ENCODE assay signal across 13 cellular contexts in the genomic region with DNA sequence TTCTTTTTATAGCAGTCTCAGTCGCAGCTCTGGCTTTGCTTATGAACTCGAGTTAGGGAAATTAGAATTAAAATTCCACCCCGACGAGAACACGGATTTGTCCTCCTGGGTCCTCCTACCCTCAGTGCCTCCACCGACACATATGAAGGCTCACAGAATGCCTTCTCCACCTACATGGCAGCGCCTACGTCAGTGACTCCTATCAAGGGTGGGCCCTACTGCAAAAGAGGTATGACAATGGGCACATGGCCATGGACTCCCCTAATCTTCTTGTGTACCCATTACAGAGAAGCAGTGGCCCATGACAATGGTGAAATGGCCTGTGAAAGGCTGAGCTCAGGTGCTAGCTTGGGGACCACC.
DNase-seq lines count a peak whose midpoint lies in the region; ATAC-seq and TF ChIP-seq lines count a peak whose summit lies in the region.
"Had no signal": no experiment of that assay in that cellular context is flagged by ENCODE, and none has a peak within 500 bp of the region (broad histone marks: within the 10 kb centered on the region; RNA-seq: fewer than 3 reads in every experiment).

No MANE protein-coding gene starts in this region.

- H3K9me3 ChIP-seq in psoas muscle (no peaks in the 10 kb centered on the region), aorta (ENCODE audit: control insufficient read depth, low read length) (no peaks in the 10 kb centered on the region)

- intact Hi-C loops in natural killer cell (cut with micrococcal nuclease), result no loop called here
- intact Hi-C loops in psoas muscle (cut with DNase I), result no loop called here
- intact Hi-C loops in aorta (cut with DNase I), result no loop called here

- peak; percentile 18 for DNase-seq in natural killer cell treated with Interleukin-12 subunit alpha and Interleukin-12 subunit beta and Interleukin-15 and Interleukin-18, amount 100 ng/mL, for 72 hours (ENCODE audit: low spot score)
- DNase-seq in natural killer cell (no peak), coronary artery (ENCODE audit: low spot score) (no peak), psoas muscle (peak in 1 of 2 donors; percentile 26), aorta (peak in 1 of 2 donors; percentile 32), HCEC 1CT (no peak), NCI-H2227 (lab: John Stamatoyannopoulos, UW; ENCODE audit: unreplicated experiment) (no peak)
- DNase-seq: activated effector memory CD4-positive, alpha-beta T cell treated with Interleukin-2 at 50 U/mL for 16 hours; cerebellar nuclear complex; effector memory CD8-positive, alpha-beta T cell; NCI-H1048 had no signal

- H3K36me3 Mint-ChIP-seq in natural killer cell treated with Interleukin-12 subunit alpha and Interleukin-12 subunit beta and Interleukin-15 and Interleukin-18, amount 100 ng/mL, for 72 hours, result no peaks in the 10 kb centered on the region
- H3K36me3 Mint-ChIP-seq in natural killer cell, result no peaks in the 10 kb centered on the region
- H3K36me3 Mint-ChIP-seq: naive thymus-derived CD8-positive, alpha-beta T cell had no signal

- H3K36me3 ChIP-seq in psoas muscle (ENCODE audit: insufficient read depth in 1 of 2, low read depth in 1 of 2) (no peaks in the 10 kb centered on the region), aorta (ENCODE audit: control insufficient read depth in 1 of 2, insufficient read depth in 2 of 2, low read length in 1 of 2) (no peaks in the 10 kb centered on the region)

- TF ChIP-seq CTCF in natural killer cell (IDR thresholded peaks at IDR 0.05), result no peak
- no peak for TF ChIP-seq CTCF in coronary artery (IDR thresholded peaks at IDR 0.05)
- no peak for TF ChIP-seq CTCF in psoas muscle (IDR thresholded peaks at IDR 0.05)

- WGBS in psoas muscle, 3 donors, result 39 to 45% (median 42%) methylated on average over 8 of the region's 8 CpGs
- 27 to 30% methylated on average over 8 of the region's 8 CpGs for WGBS in aorta, 2 donors

- H3K4me3 Mint-ChIP-seq in natural killer cell treated with Interleukin-12 subunit alpha and Interleukin-12 subunit beta and Interleukin-15 and Interleukin-18, amount 100 ng/mL, for 72 hours, result no peak overlapping the region
- no peak overlapping the region for H3K4me3 Mint-ChIP-seq in natural killer cell
- H3K4me3 Mint-ChIP-seq: effector memory CD8-positive, alpha-beta T cell; naive thymus-derived CD8-positive, alpha-beta T cell had no signal

- H3K27ac ChIP-seq in coronary artery (peak overlapping the region; percentile 21 to 80), psoas muscle (peak overlapping the region; percentile 13), aorta (ENCODE audit: low read depth in 1 of 2, low read length in 2 of 2) (peak overlapping the region in 1 of 2 donors; percentile 1)

- no peak for ATAC-seq in natural killer cell treated with Interleukin-12 subunit alpha and Interleukin-12 subunit beta and Interleukin-15 and Interleukin-18, amount 100 ng/mL, for 72 hours
- ATAC-seq in natural killer cell (no peak), psoas muscle (no peak), aorta (ENCODE audit: low FRiP score) (peak; percentile 13), HG02970 (IDR thresholded peaks at IDR 0.05; ENCODE audit: low FRiP score, unreplicated experiment) (no peak)
- ATAC-seq: effector memory CD8-positive, alpha-beta T cell had no signal

- H3K27ac Mint-ChIP-seq in natural killer cell treated with Interleukin-12 subunit alpha and Interleukin-12 subunit beta and Interleukin-15 and Interleukin-18, amount 100 ng/mL, for 72 hours, result no peak overlapping the region
- H3K27ac Mint-ChIP-seq in natural killer cell, result no peak overlapping the region
- H3K27ac Mint-ChIP-seq: effector memory CD8-positive, alpha-beta T cell; naive thymus-derived CD8-positive, alpha-beta T cell had no signal

- H3K4me3 ChIP-seq in coronary artery, result peak overlapping the region; percentile 42
- H3K4me3 ChIP-seq in psoas muscle, result no peak overlapping the region
- H3K4me3 ChIP-seq in aorta (ENCODE audit: low read length in 2 of 2), result no peak overlapping the region

- H3K9me3 Mint-ChIP-seq in natural killer cell treated with Interleukin-12 subunit alpha and Interleukin-12 subunit beta and Interleukin-15 and Interleukin-18, amount 100 ng/mL, for 72 hours, result no peaks in the 10 kb centered on the region
- no peaks in the 10 kb centered on the region for H3K9me3 Mint-ChIP-seq in natural killer cell
- H3K9me3 Mint-ChIP-seq: effector memory CD8-positive, alpha-beta T cell; naive thymus-derived CD8-positive, alpha-beta T cell had no signal

- peaks cover 29 to 35% of the 10 kb centered on the region in 2 donors for H3K4me1 Mint-ChIP-seq in natural killer cell treated with Interleukin-12 subunit alpha and Interleukin-12 subunit beta and Interleukin-15 and Interleukin-18, amount 100 ng/mL, for 72 hours (ENCODE audit: low read depth in 2 of 2)
- peaks cover 31 to 38% of the 10 kb centered on the region in 2 donors for H3K4me1 Mint-ChIP-seq in natural killer cell

- H3K4me1 ChIP-seq in psoas muscle (peaks cover 10% of the 10 kb centered on the region), aorta (ENCODE audit: control insufficient read depth in 1 of 2, insufficient read depth in 2 of 2, low read length in 2 of 2) (no peaks in the 10 kb centered on the region)

- H3K27me3 Mint-ChIP-seq in natural killer cell treated with Interleukin-12 subunit alpha and Interleukin-12 subunit beta and Interleukin-15 and Interleukin-18, amount 100 ng/mL, for 72 hours, result peaks cover 36 to 45% of the 10 kb centered on the region in 2 donors
- peaks cover 37 to 51% of the 10 kb centered on the region in 2 donors for H3K27me3 Mint-ChIP-seq in natural killer cell (ENCODE audit: low read depth in 2 of 2)

- H3K27me3 ChIP-seq in psoas muscle (ENCODE audit: insufficient read depth in 3 of 3, low read length in 2 of 3) (no peaks in the 10 kb centered on the region), aorta (ENCODE audit: control insufficient read depth in 1 of 2, insufficient read depth in 2 of 2, low read length in 1 of 2) (no peaks in the 10 kb centered on the region)
